Comparison of ENCODE assay signal across 8 cellular contexts in the genomic region with DNA sequence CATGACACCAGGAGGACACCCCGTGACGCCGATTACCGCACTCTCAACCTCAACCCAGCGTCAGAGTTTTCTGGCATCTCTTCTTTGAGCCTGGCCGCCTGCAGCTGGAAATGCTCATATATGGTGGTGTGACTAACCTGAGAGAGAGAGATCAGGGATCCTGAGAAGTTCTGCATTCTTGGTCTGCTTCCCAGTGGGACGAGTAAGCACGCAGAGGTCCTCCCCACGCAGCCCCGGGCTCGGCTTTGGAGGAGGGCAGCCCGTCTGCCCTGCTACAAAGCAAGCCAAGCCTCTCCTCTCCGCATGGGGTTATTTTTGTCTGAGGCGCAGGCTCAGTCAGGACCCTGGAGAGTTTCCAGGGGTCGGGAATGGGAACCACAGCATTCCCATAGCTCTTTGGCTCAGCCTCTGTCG. TPM values are rescaled to one million over a fixed set of nuclear protein-coding genes. Genes with fewer than 3 reads are reported as not detected.
A peak's percentile ranks its signal among the peaks of the same experiment; 100 is the strongest.
DNase-seq lines count a peak whose midpoint lies in the region; ATAC-seq and TF ChIP-seq lines count a peak whose summit lies in the region.
"Had no signal": no experiment of that assay in that cellular context is flagged by ENCODE, and none has a peak within 500 bp of the region (broad histone marks: within the 10 kb centered on the region; RNA-seq: fewer than 3 reads in every experiment).

No MANE protein-coding gene starts in this region.

- H3K27me3 ChIP-seq in PC-3 (ENCODE audit: low read length) (no peaks in the 10 kb centered on the region), esophagus squamous epithelium (peaks cover 0 to 8% (median 0%) of the 10 kb centered on the region in 4 donors)

- H3K36me3 Mint-ChIP-seq in immature natural killer cell (no peaks in the 10 kb centered on the region), Calu3 (ENCODE audit: insufficient read depth, unreplicated experiment) (peaks cover 11% of the 10 kb centered on the region)

- H3K9me3 ChIP-seq in PC-3 (ENCODE audit: low read length) (no peaks in the 10 kb centered on the region), esophagus squamous epithelium (no peaks in the 10 kb centered on the region)

- POLR2A ChIA-PET in PC-3 (lab: Charles Lee; ENCODE audit: unreplicated experiment): no interaction called here

- DNase-seq in PC-3: peak; percentile 57
- DNase-seq in esophagus squamous epithelium (lab: John Stamatoyannopoulos, UW): no peak
- DNase-seq in mucosa of gallbladder (ENCODE audit: low spot score): peak; percentile 78
- no peak for DNase-seq in activated CD4-positive, alpha-beta T cell treated with anti-CD3 and anti-CD28 coated beads for 48 hours
- DNase-seq in immature natural killer cell: no peak
- no peak for DNase-seq in Calu3
- DNase-seq: NCI-H1092 treated with DMSO at 0.1 percent for 48 hours had no signal

- H3K27ac ChIP-seq in PC-3 (ENCODE audit: low read length) (no peak overlapping the region), esophagus squamous epithelium (peak overlapping the region; percentile 74 to 96 (median 93))

- no peaks in the 10 kb centered on the region for H4K20me1 ChIP-seq in PC-3 (ENCODE audit: low read length)

- no peak for TF ChIP-seq POLR2A in esophagus squamous epithelium (IDR thresholded peaks at IDR 0.05)

- H3K36me3 ChIP-seq in PC-3 (ENCODE audit: low read depth, low read length) (no peaks in the 10 kb centered on the region), esophagus squamous epithelium (peaks cover 0 to 19% (median 0%) of the 10 kb centered on the region in 3 donors)

- H3K27ac Mint-ChIP-seq in immature natural killer cell (no peak overlapping the region), Calu3 (ENCODE audit: unreplicated experiment) (no peak overlapping the region)

- peaks cover 23% of the 10 kb centered on the region for H3K4me1 ChIP-seq in PC-3 (ENCODE audit: insufficient read depth, low read length)
- H3K4me1 ChIP-seq in esophagus squamous epithelium: peaks cover 22 to 91% (median 61%) of the 10 kb centered on the region in 3 donors

- H2AFZ ChIP-seq in PC-3 (ENCODE audit: low read length): no peak overlapping the region

- H3K4me3 ChIP-seq in PC-3 (ENCODE audit: low read length): no peak overlapping the region
- no peak overlapping the region for H3K4me3 ChIP-seq in esophagus squamous epithelium

- 16 to 27% methylated on average over 9 to 14 of the region's 16 CpGs for WGBS in esophagus squamous epithelium, 2 donors

- TF ChIP-seq CTCF in PC-3 (conservative IDR thresholded peaks at IDR 0.05; ENCODE audit: low read depth, low read length): no peak
- TF ChIP-seq CTCF in esophagus squamous epithelium (IDR thresholded peaks at IDR 0.05): no peak
- no peak for TF ChIP-seq CTCF in Calu3 (IDR thresholded peaks at IDR 0.05; ENCODE audit: unreplicated experiment)

- H3K4me3 Mint-ChIP-seq in immature natural killer cell (no peak overlapping the region), Calu3 (ENCODE audit: low read depth, unreplicated experiment) (no peak overlapping the region)

- no peaks in the 10 kb centered on the region for H3F3A ChIP-seq in PC-3 (ENCODE audit: low read length, unreplicated experiment)

- H3K4me1 Mint-ChIP-seq in immature natural killer cell (no peaks in the 10 kb centered on the region), Calu3 (ENCODE audit: low read depth, unreplicated experiment) (peaks cover 35% of the 10 kb centered on the region)

- H3K9me2 ChIP-seq in PC-3 (replicated peaks; ENCODE audit: low read length): no peaks in the 10 kb centered on the region

- intact Hi-C loops in PC-3 (cut with micrococcal nuclease): no loop called here
- intact Hi-C loops in esophagus squamous epithelium (cut with DNase I): no loop called here
- intact Hi-C loops in Calu3 (cut with micrococcal nuclease; ENCODE audit: unreplicated experiment): no loop called here

- CTCF ChIA-PET in PC-3 (lab: Charles Lee): no interaction called here
- CTCF ChIA-PET in Calu3 (lab: Charles Lee): no interaction called here

- H3K4me2 ChIP-seq in PC-3 (ENCODE audit: low read length): no peak overlapping the region

- no peaks in the 10 kb centered on the region for H3K9me3 Mint-ChIP-seq in immature natural killer cell
- no peaks in the 10 kb centered on the region for H3K9me3 Mint-ChIP-seq in Calu3 (ENCODE audit: low read depth, unreplicated experiment)

- ATAC-seq in PC-3: no peak
- ATAC-seq in HG03439 (IDR thresholded peaks at IDR 0.05; ENCODE audit: unreplicated experiment): no peak

- H3K27me3 Mint-ChIP-seq in immature natural killer cell (ENCODE audit: low read depth in 3 of 3) (peaks cover 4 to 10% (median 4%) of the 10 kb centered on the region in 3 donors), Calu3 (ENCODE audit: unreplicated experiment) (peaks cover 26% of the 10 kb centered on the region)

- no peaks in the 10 kb centered on the region for H3K79me2 ChIP-seq in PC-3 (ENCODE audit: low read length)

- H3K9ac ChIP-seq in PC-3 (ENCODE audit: low read length): no peak overlapping the region

- BruUV-seq in PC-3 (replicated peaks; lab: Mats Ljungman, UMichigan) (no TSS peak), Calu3 (replicated peaks; lab: Mats Ljungman, UMichigan) (no TSS peak)

RNA-seq across cellular contexts. Expression of gene CRISPLD2, which starts 16.5 kb away (rescaled TPM):
- total RNA-seq in PC-3 (2014; rRNA removed) (2.8 and 3.2 TPM in 2 replicates), esophagus squamous epithelium (100 to 1,000 TPM in 1 of 4 donors, 10 to 100 TPM in 2, 1 to 10 TPM in 1; 6.0 to 166 (median 24.2) TPM), mucosa of gallbladder (117 TPM), Calu3 (2022) (5.9 and 6.5 TPM in 2 replicates)
- under 1 TPM; 0.05 to 0.24 (median 0.09) TPM for polyA plus RNA-seq in immature natural killer cell

Comparison
In these comparisons a context has a peak if more than half of its experiments do, and no peak if none do; other contexts are left out.
1. DNase-seq: peak in PC-3 (single experiment) and mucosa of gallbladder (single experiment); none in esophagus squamous epithelium (single experiment), activated CD4-positive, alpha-beta T cell treated with anti-CD3 and anti-CD28 coated beads for 48 hours (single experiment), immature natural killer cell (0 of 3) and Calu3 (single experiment).